Comparison of ENCODE assay signal across 21 cellular contexts in genomic region chr17:8405499-8406016, GRCh38. TPM values are rescaled to one million over a fixed set of nuclear protein-coding genes. Genes with fewer than 3 reads are reported as not detected.
A peak's percentile ranks its signal among the peaks of the same experiment; 100 is the strongest.
DNase-seq lines count a peak whose midpoint lies in the region; ATAC-seq, FAIRE-seq and TF ChIP-seq lines count a peak whose summit lies in the region.
"Had no signal": no experiment of that assay in that cellular context is flagged by ENCODE, and none has a peak within 500 bp of the region (broad histone marks: within the 10 kb centered on the region; RNA-seq: fewer than 3 reads in every experiment).

No MANE protein-coding gene starts in this region.

- H3K4me3 ChIP-seq in SJCRH30 = no peak overlapping the region
- peak overlapping the region in 2 of 3 experiments; percentile 24 to 62; a peak in 5 of 6 replicates for H3K4me3 ChIP-seq in HepG2 (replicated peaks in 1 of 3; ENCODE audit: insufficient read depth in 1 of 3, low read depth in 2 of 3, low read length in 3 of 3)
- no peak overlapping the region for H3K4me3 ChIP-seq in neuronal stem cell (ENCODE audit: low read length in 2 of 2)
- H3K4me3 ChIP-seq: GM23338, HAP-1 had no signal

- H3K4ac ChIP-seq in neuronal stem cell (ENCODE audit: low read length) = no peak overlapping the region

- ATAC-seq in HepG2 (peak; percentile 59), HG03520 (IDR thresholded peaks at IDR 0.05; ENCODE audit: unreplicated experiment) (no peak)
- ATAC-seq: GM23338 had no signal

- H3K4me1 ChIP-seq in SJCRH30 (peaks cover 7% of the 10 kb centered on the region; the same call in 1 of the 2 replicates), HepG2 (ENCODE audit: insufficient read depth, low read length) (peaks cover 49% of the 10 kb centered on the region), neuronal stem cell (ENCODE audit: control insufficient read depth in 2 of 2, insufficient read depth in 1 of 2, low read depth in 1 of 2, low read length in 2 of 2) (peaks cover 2 to 7% of the 10 kb centered on the region in 2 donors)

- H4K8ac ChIP-seq in neuronal stem cell (ENCODE audit: low read depth, low read length) = peak overlapping the region; percentile 68

- no peak overlapping the region for H2BK5ac ChIP-seq in neuronal stem cell (ENCODE audit: low read length)

- in situ Hi-C loops in HepG2 (cut with HindIII; ENCODE audit: extremely low pct_ligation_motif_present, low pct_unique_long_range_greater_than_20kb) = loop anchor here (10.0 kb wide), 1 partner anchor 339 kb away; the partner anchor contains the start of gene CCDC42

- H3K18ac ChIP-seq in neuronal stem cell (ENCODE audit: low read length) = peak overlapping the region; percentile 80

- FAIRE-seq in HepG2 (lab: Jason Lieb, UNC) = no peak
- FAIRE-seq: D721Med, G401.6, GM12891 had no signal

- H2AK5ac ChIP-seq in neuronal stem cell (ENCODE audit: low read depth, low read length) = peak overlapping the region; percentile 47

- CTCF ChIA-PET in HepG2 (lab: Yijun Ruan, JAX; ENCODE audit: low intra/inter-chr PET ratio, low total read pairs) = no interaction called here

- H2AFZ ChIP-seq in HepG2 (ENCODE audit: low read length) (peak overlapping the region; percentile 49), neuronal stem cell (ENCODE audit: low read length) (peak overlapping the region; percentile 61)
- H2AFZ ChIP-seq: GM23338 had no signal

- intact Hi-C loops in HepG2 (cut with micrococcal nuclease; ENCODE audit: unreplicated experiment) = no loop called here

- H3K14ac ChIP-seq in neuronal stem cell (ENCODE audit: low read length) = no peak overlapping the region

- H3K27ac ChIP-seq in SJCRH30 (no peak overlapping the region), HepG2 (ENCODE audit: extremely low read length, insufficient read depth, low read length) (no peak overlapping the region), neuronal stem cell (replicated peaks; ENCODE audit: low read length) (no peak overlapping the region)
- H3K27ac ChIP-seq: C4-2B had no signal

- no peak for TF ChIP-seq CTCF in HepG2 (CRISPR knock-in tag; IDR thresholded peaks at IDR 0.05)

- no peaks in the 10 kb centered on the region for H3K79me2 ChIP-seq in HepG2 (ENCODE audit: insufficient read depth, low read length)

- H3K36me3 ChIP-seq in SJCRH30 (no peaks in the 10 kb centered on the region), HepG2 (replicated peaks in 1 of 2; ENCODE audit: control insufficient read depth in 1 of 2, insufficient read depth in 2 of 2, low read length in 2 of 2) (no peaks in the 10 kb centered on the region), neuronal stem cell (replicated peaks in 1 of 2; ENCODE audit: control insufficient read depth in 2 of 2, insufficient read depth in 2 of 2, low read length in 2 of 2) (no peaks in the 10 kb centered on the region)
- H3K36me3 ChIP-seq: HAP-1 had no signal

- POLR2A ChIA-PET in HepG2 (lab: Yijun Ruan, JAX) = interaction anchor here (3.2 kb wide), 1 partner anchor 30 kb away, joined by 16 read pairs; the partner anchor contains the start of gene NDEL1

- H3K9ac ChIP-seq in HepG2 (ENCODE audit: insufficient read depth, low read depth, low read length) = peak overlapping the region; percentile 57
- no peak overlapping the region for H3K9ac ChIP-seq in neuronal stem cell (ENCODE audit: low read depth, low read length, poor library complexity)

- no TSS peak for BruUV-seq in HepG2 (replicated peaks; lab: Mats Ljungman, UMichigan)

- H3K9me3 ChIP-seq in SJCRH30 (replicated peaks) (no peaks in the 10 kb centered on the region), HepG2 (ENCODE audit: low read length) (no peaks in the 10 kb centered on the region), neuronal stem cell (replicated peaks in 1 of 2; ENCODE audit: control insufficient read depth in 2 of 2, insufficient read depth in 1 of 2, low read depth in 1 of 2, low read length in 2 of 2) (no peaks in the 10 kb centered on the region)
- H3K9me3 ChIP-seq: HAP-1 had no signal

- H3K23ac ChIP-seq in neuronal stem cell (ENCODE audit: low read depth, low read length, poor library complexity) = no peak overlapping the region

- TF ChIP-seq POLR2A in HepG2 (IDR thresholded peaks at IDR 0.05; ENCODE audit: insufficient read depth in 1 of 2, low read depth in 2 of 2, low read length in 2 of 2) = no peak

- H3K4me2 ChIP-seq in HepG2 (ENCODE audit: low read depth, low read length) = peak overlapping the region; percentile 69
- no peak overlapping the region for H3K4me2 ChIP-seq in neuronal stem cell (ENCODE audit: insufficient read depth, low read length, poor library complexity, severe bottlenecking)
- H3K4me2 ChIP-seq: GM23338 had no signal

- TF ChIP-seq RAD21 in HepG2 (CRISPR knock-in tag; IDR thresholded peaks at IDR 0.05) = no peak

- H2BK120ac ChIP-seq in neuronal stem cell (ENCODE audit: low read depth, low read length) = no peak overlapping the region

- no peak for TF ChIP-seq EP300 in HepG2 (IDR thresholded peaks at IDR 0.05; ENCODE audit: low read depth in 2 of 2, low read length in 2 of 2)
- no peak for TF ChIP-seq EP300 in HepG2 (CRISPR knock-in tag; IDR thresholded peaks at IDR 0.05; ENCODE audit: borderline replicate concordance)

- H3K27me3 ChIP-seq in SJCRH30 (no peaks in the 10 kb centered on the region), HepG2 (ENCODE audit: control insufficient read depth in 1 of 2, insufficient read depth in 2 of 2, low read length in 2 of 2) (no peaks in the 10 kb centered on the region), neuronal stem cell (ENCODE audit: control insufficient read depth in 3 of 3, insufficient read depth in 3 of 3, low read depth in 1 of 3, low read length in 3 of 3) (peaks cover 0 to 6% (median 0%) of the 10 kb centered on the region in 3 experiments)

- no peak overlapping the region for H4K91ac ChIP-seq in neuronal stem cell (ENCODE audit: low read depth, low read length, poor library complexity)

- H2BK12ac ChIP-seq in neuronal stem cell (ENCODE audit: low read length) = no peak overlapping the region

- H2BK15ac ChIP-seq in neuronal stem cell (ENCODE audit: low read length) = no peak overlapping the region

- DNase-seq in activated effector memory CD4-positive, alpha-beta T cell treated with anti-CD3 and anti-CD28 coated beads, Interleukin-2, amount 50 U/mL, for 16 hours = peak; percentile 53
- DNase-seq in activated effector memory CD4-positive, alpha-beta T cell treated with Interleukin-2 at 50 U/mL for 16 hours = no peak
- DNase-seq in SJCRH30 (peak; percentile 67 to 71), HepG2 (ENCODE audit: low spot score) (no peak), neuronal stem cell (ENCODE audit: low spot score) (no peak), nucleus accumbens (lab: John Stamatoyannopoulos, UW) (no peak)
- no peak for DNase-seq in activated CD8-positive, alpha-beta memory T cell treated with anti-CD3 and anti-CD28 coated beads, Interleukin-2, amount 50 U/mL, for 4 hours
- DNase-seq: 8988T; CD4-positive, alpha-beta memory T cell; COR-L47; DMS153; DMS79 treated with DMSO at 0.1 percent for 48 hours; EL; HFFc6 had no signal

- H4K20me1 ChIP-seq in HepG2 (ENCODE audit: insufficient read depth, low read length) = no peaks in the 10 kb centered on the region

- 27% methylated on average over 3 of the region's 11 CpGs for WGBS in HepG2 (ENCODE audit: low lambda C conversion rate)
- WGBS in neuronal stem cell (ENCODE audit: extremely low coverage in 2 of 2, insufficient read length in 2 of 2, insufficient replicate concordance in 1 of 2), 2 donors = no CpG with 5 or more reads among the region's 11 CpGs

- no peaks in the 10 kb centered on the region for H3K79me1 ChIP-seq in neuronal stem cell (ENCODE audit: low read depth, low read length)

RNA-seq across cellular contexts. Expression of gene RNF222, which starts 7.9 kb away (rescaled TPM):
- total RNA-seq in SJCRH30 (2014; rRNA removed; shearing (Covaris generic)) = not detected in 2 replicates
- total RNA-seq in HepG2 (2016; rRNA removed; fragmentation: Illumina TruSeq; extraction: Trizol) = not detected in 2 replicates
- total RNA-seq in HepG2 (2016; cell fraction: cytosol; rRNA removed; fragmentation: Illumina TruSeq; extraction: Trizol; ENCODE audit: low read depth) = 0.20 and 0.26 TPM in 2 replicates
- total RNA-seq in HepG2 (2016; cell fraction: insoluble cytoplasmic fraction; rRNA removed; fragmentation: Illumina TruSeq; extraction: Trizol) = not detected in 2 replicates
- 0.06 and 0.07 TPM in 2 replicates for total RNA-seq in HepG2 (2016; cell fraction: membrane; rRNA removed; fragmentation: Illumina TruSeq; extraction: Trizol)
- not detected in 2 replicates for total RNA-seq in HepG2 (2016; cell fraction: nucleus; rRNA removed; fragmentation: Illumina TruSeq; extraction: Trizol)
- 0.04 TPM in 1 of 2 replicates, not detected in the other for polyA plus RNA-seq in HepG2 (2011; rRNA removed)
- polyA plus RNA-seq in HepG2 (2011; cell fraction: cytosol; rRNA removed) = not detected in 2 replicates
- polyA plus RNA-seq in HepG2 (2011; cell fraction: nucleus; rRNA removed) = not detected in 2 replicates
- not detected in 2 replicates for polyA plus RNA-seq in HepG2 (2012)
- 0.08 and 0.11 TPM in 2 replicates for polyA plus RNA-seq in HepG2 (2016; cell fraction: cytosol; fragmentation: Illumina TruSeq; extraction: Trizol; ENCODE audit: low read depth)
- not detected in 2 replicates for polyA plus RNA-seq in HepG2 (2016; cell fraction: insoluble cytoplasmic fraction; fragmentation: Illumina TruSeq; extraction: Trizol; ENCODE audit: low read depth)
- not detected in 2 replicates for polyA plus RNA-seq in HepG2 (2016; cell fraction: membrane; fragmentation: Illumina TruSeq; extraction: Trizol; ENCODE audit: low read depth)
- not detected in 2 replicates for polyA plus RNA-seq in HepG2 (2016; cell fraction: nucleus; fragmentation: Illumina TruSeq; extraction: Trizol; ENCODE audit: insufficient read depth, low read depth)
- not detected in 2 replicates for polyA minus RNA-seq in HepG2 (2011; rRNA and poly(A)+ RNA removed; ENCODE audit: low replicate concordance)
- polyA minus RNA-seq in HepG2 (2011; cell fraction: cytosol; rRNA and poly(A)+ RNA removed) = not detected in 2 replicates
- not detected in 2 replicates for polyA minus RNA-seq in HepG2 (2011; cell fraction: nucleus; rRNA and poly(A)+ RNA removed)
- polyA plus RNA-seq in neuronal stem cell (2013, experiment 1 of 2) = not detected
- polyA plus RNA-seq in neuronal stem cell (2013, experiment 2 of 2) = not detected
- total RNA-seq: HFFc6 had no signal
- polyA plus RNA-seq: GM23338 had no signal

RNA-seq across cellular contexts. Expression of gene RPL26, which starts 22.6 kb away (rescaled TPM):
- total RNA-seq in SJCRH30 (2014; rRNA removed; shearing (Covaris generic)) = 3,054 and 3,660 TPM in 2 replicates
- 2,817 and 3,645 TPM in 2 replicates for total RNA-seq in HepG2 (2016; rRNA removed; fragmentation: Illumina TruSeq; extraction: Trizol)
- 4,334 and 5,043 TPM in 2 replicates for total RNA-seq in HepG2 (2016; cell fraction: cytosol; rRNA removed; fragmentation: Illumina TruSeq; extraction: Trizol; ENCODE audit: low read depth)
- total RNA-seq in HepG2 (2016; cell fraction: insoluble cytoplasmic fraction; rRNA removed; fragmentation: Illumina TruSeq; extraction: Trizol) = 2,923 and 3,794 TPM in 2 replicates
- total RNA-seq in HepG2 (2016; cell fraction: membrane; rRNA removed; fragmentation: Illumina TruSeq; extraction: Trizol) = 6,387 and 7,049 TPM in 2 replicates
- total RNA-seq in HepG2 (2016; cell fraction: nucleus; rRNA removed; fragmentation: Illumina TruSeq; extraction: Trizol) = 834 and 897 TPM in 2 replicates
- polyA plus RNA-seq in HepG2 (2011; rRNA removed) = 3,026 and 3,529 TPM in 2 replicates
- 2,378 and 3,844 TPM in 2 replicates for polyA plus RNA-seq in HepG2 (2011; cell fraction: cytosol; rRNA removed)
- polyA plus RNA-seq in HepG2 (2011; cell fraction: nucleus; rRNA removed) = 542 and 966 TPM in 2 replicates
- polyA plus RNA-seq in HepG2 (2012) = 4,466 and 4,951 TPM in 2 replicates
- polyA plus RNA-seq in HepG2 (2016; cell fraction: cytosol; fragmentation: Illumina TruSeq; extraction: Trizol; ENCODE audit: low read depth) = 4,868 and 4,969 TPM in 2 replicates
- 3,325 and 3,753 TPM in 2 replicates for polyA plus RNA-seq in HepG2 (2016; cell fraction: insoluble cytoplasmic fraction; fragmentation: Illumina TruSeq; extraction: Trizol; ENCODE audit: low read depth)
- 5,785 and 5,833 TPM in 2 replicates for polyA plus RNA-seq in HepG2 (2016; cell fraction: membrane; fragmentation: Illumina TruSeq; extraction: Trizol; ENCODE audit: low read depth)
- 1,493 and 1,589 TPM in 2 replicates for polyA plus RNA-seq in HepG2 (2016; cell fraction: nucleus; fragmentation: Illumina TruSeq; extraction: Trizol; ENCODE audit: insufficient read depth, low read depth)
- 260 and 659 TPM in 2 replicates for polyA minus RNA-seq in HepG2 (2011; rRNA and poly(A)+ RNA removed; ENCODE audit: low replicate concordance)
- 471 and 569 TPM in 2 replicates for polyA minus RNA-seq in HepG2 (2011; cell fraction: cytosol; rRNA and poly(A)+ RNA removed)
- 235 and 442 TPM in 2 replicates for polyA minus RNA-seq in HepG2 (2011; cell fraction: nucleus; rRNA and poly(A)+ RNA removed)
- 7,258 TPM for polyA plus RNA-seq in neuronal stem cell (2013, experiment 1 of 2)
- polyA plus RNA-seq in neuronal stem cell (2013, experiment 2 of 2) = 7,381 TPM

RNA-seq across cellular contexts. Expression of gene NDEL1, which starts 30.1 kb away (rescaled TPM):
- 20.5 and 23.0 TPM in 2 replicates for total RNA-seq in SJCRH30 (2014; rRNA removed; shearing (Covaris generic))
- total RNA-seq in HepG2 (2016; rRNA removed; fragmentation: Illumina TruSeq; extraction: Trizol) = 47.8 and 59.8 TPM in 2 replicates
- 23.8 and 26.3 TPM in 2 replicates for total RNA-seq in HepG2 (2016; cell fraction: cytosol; rRNA removed; fragmentation: Illumina TruSeq; extraction: Trizol; ENCODE audit: low read depth)
- 40.4 and 58.0 TPM in 2 replicates for total RNA-seq in HepG2 (2016; cell fraction: insoluble cytoplasmic fraction; rRNA removed; fragmentation: Illumina TruSeq; extraction: Trizol)
- 38.8 and 39.0 TPM in 2 replicates for total RNA-seq in HepG2 (2016; cell fraction: membrane; rRNA removed; fragmentation: Illumina TruSeq; extraction: Trizol)
- 76.2 and 88.4 TPM in 2 replicates for total RNA-seq in HepG2 (2016; cell fraction: nucleus; rRNA removed; fragmentation: Illumina TruSeq; extraction: Trizol)
- 119 and 153 TPM in 2 replicates for polyA plus RNA-seq in HepG2 (2011; rRNA removed)
- polyA plus RNA-seq in HepG2 (2011; cell fraction: cytosol; rRNA removed) = 90.0 and 106 TPM in 2 replicates
- polyA plus RNA-seq in HepG2 (2011; cell fraction: nucleus; rRNA removed) = 348 and 472 TPM in 2 replicates
- polyA plus RNA-seq in HepG2 (2012) = 71.7 and 87.0 TPM in 2 replicates
- polyA plus RNA-seq in HepG2 (2016; cell fraction: cytosol; fragmentation: Illumina TruSeq; extraction: Trizol; ENCODE audit: low read depth) = 9.5 and 11.4 TPM in 2 replicates
- polyA plus RNA-seq in HepG2 (2016; cell fraction: insoluble cytoplasmic fraction; fragmentation: Illumina TruSeq; extraction: Trizol; ENCODE audit: low read depth) = 50.5 and 54.1 TPM in 2 replicates
- 25.5 and 26.4 TPM in 2 replicates for polyA plus RNA-seq in HepG2 (2016; cell fraction: membrane; fragmentation: Illumina TruSeq; extraction: Trizol; ENCODE audit: low read depth)
- polyA plus RNA-seq in HepG2 (2016; cell fraction: nucleus; fragmentation: Illumina TruSeq; extraction: Trizol; ENCODE audit: insufficient read depth, low read depth) = 93.0 and 99.2 TPM in 2 replicates
- polyA minus RNA-seq in HepG2 (2011; rRNA and poly(A)+ RNA removed; ENCODE audit: low replicate concordance) = 50.7 and 124 TPM in 2 replicates
- polyA minus RNA-seq in HepG2 (2011; cell fraction: cytosol; rRNA and poly(A)+ RNA removed) = 38.6 and 48.1 TPM in 2 replicates
- polyA minus RNA-seq in HepG2 (2011; cell fraction: nucleus; rRNA and poly(A)+ RNA removed) = 217 and 240 TPM in 2 replicates
- polyA plus RNA-seq in neuronal stem cell (2013, experiment 1 of 2) = 27.9 TPM
- polyA plus RNA-seq in neuronal stem cell (2013, experiment 2 of 2) = 26.7 TPM

Comparison
In these comparisons a context has a peak if more than half of its experiments do, and no peak if none do; other contexts are left out.
1. DNase-seq: peak in activated effector memory CD4-positive, alpha-beta T cell treated with anti-CD3 and anti-CD28 coated beads, Interleukin-2, amount 50 U/mL, for 16 hours (single experiment) and SJCRH30 (2 of 2); none in activated effector memory CD4-positive, alpha-beta T cell treated with Interleukin-2 at 50 U/mL for 16 hours (single experiment), HepG2 (single experiment), neuronal stem cell (single experiment), nucleus accumbens (0 of 56) and activated CD8-positive, alpha-beta memory T cell treated with anti-CD3 and anti-CD28 coated beads, Interleukin-2, amount 50 U/mL, for 4 hours (single experiment).
2. H3K4me3 ChIP-seq: peak in HepG2 (2 of 3); none in SJCRH30 (single experiment) and neuronal stem cell (0 of 2).